Comparison of ENCODE assay signal across 19 cellular contexts in genomic region chr3:127677541-127678314, GRCh38. TPM values are rescaled to one million over a fixed set of nuclear protein-coding genes. Genes with fewer than 3 reads are reported as not detected.
A peak's percentile ranks its signal among the peaks of the same experiment; 100 is the strongest.
DNase-seq lines count a peak whose midpoint lies in the region; ATAC-seq and TF ChIP-seq lines count a peak whose summit lies in the region.
"Had no signal": no experiment of that assay in that cellular context is flagged by ENCODE, and none has a peak within 500 bp of the region (broad histone marks: within the 10 kb centered on the region; RNA-seq: fewer than 3 reads in every experiment).

No MANE protein-coding gene starts in this region.

- no peak overlapping the region for H3K4me3 Mint-ChIP-seq in WTC11
- H3K4me3 Mint-ChIP-seq: activated CD8-positive, alpha-beta T cell treated with anti-CD3 and anti-CD28 coated beads, Interleukin-2, amount 10 ng/mL, durations not matched to agents 7 days and 5 days; brain had no signal

- intact Hi-C loops in spleen (cut with DNase I; ENCODE audit: low total_unique reads): no loop called here

- peak overlapping the region in 7 of 8 donors; percentile 44 to 96 (median 65) for H3K27ac ChIP-seq in spleen
- H3K27ac ChIP-seq: C4-2B had no signal

- H3K9me3 ChIP-seq in spleen: no peaks in the 10 kb centered on the region

- no peaks in the 10 kb centered on the region for H3K36me3 Mint-ChIP-seq in WTC11
- H3K36me3 Mint-ChIP-seq: brain had no signal

- ATAC-seq in WTC11 (no peak), GM18498 (IDR thresholded peaks at IDR 0.05; ENCODE audit: unreplicated experiment) (no peak)
- ATAC-seq: activated CD8-positive, alpha-beta T cell treated with anti-CD3 and anti-CD28 coated beads, Interleukin-2, amount 10 ng/mL, durations not matched to agents 7 days and 5 days; esophagus mucosa; SK-N-SH treated with all-trans-retinoic acid at 6 μM for 48 hours had no signal

- 88 to 93% (median 90%) methylated on average over 5 to 17 of the region's 17 CpGs for whole genome bisulfite sequencing in spleen, 5 donors

- no peak overlapping the region for H3K27ac Mint-ChIP-seq in WTC11
- H3K27ac Mint-ChIP-seq: activated CD8-positive, alpha-beta T cell treated with anti-CD3 and anti-CD28 coated beads, Interleukin-2, amount 10 ng/mL, durations not matched to agents 7 days and 5 days had no signal

- H3K4me3 ChIP-seq in spleen: peak overlapping the region in 1 of 8 donors; percentile 46

- POLR2A ChIA-PET in WTC11 (lab: Charles Lee): no interaction called here

- H3K27me3 ChIP-seq in spleen (replicated peaks in 1 of 7): no peaks in the 10 kb centered on the region

- CTCF ChIA-PET in WTC11 (lab: Charles Lee): interaction anchor here (0.6 to 8.5 kb wide), 5 partner anchors 12 to 154 kb away, joined by 4 to 127 read pairs (median 25); no protein-coding TSS in a partner anchor

- H3K4me1 ChIP-seq in spleen: peaks cover 7 to 96% (median 35%) of the 10 kb centered on the region in 6 donors

- no peaks in the 10 kb centered on the region for H3K9me3 Mint-ChIP-seq in WTC11
- H3K9me3 Mint-ChIP-seq: brain had no signal

- TF ChIP-seq CTCF in WTC11 (IDR thresholded peaks at IDR 0.05) (no peak), spleen (IDR thresholded peaks at IDR 0.05 in 8 of 11, conservative IDR thresholded peaks at IDR 0.05 in 3 of 11) (no peak)

- H3K4me1 Mint-ChIP-seq in WTC11: peaks cover 19% of the 10 kb centered on the region

- peak; percentile 50 for DNase-seq in activated CD8-positive, alpha-beta memory T cell treated with anti-CD3 and anti-CD28 coated beads for 24 hours
- no peak for DNase-seq in activated CD8-positive, alpha-beta memory T cell treated with anti-CD3 and anti-CD28 coated beads, Interleukin-2, amount 50 U/mL, for 4 hours
- DNase-seq in WTC11 (ENCODE audit: low spot score) (peak; percentile 6), mesenteric fat pad (ENCODE audit: low spot score) (peak; percentile 72), spleen (peak; percentile 78), NCI-H1436 (lab: John Stamatoyannopoulos, UW) (no peak), NCI-H2171 (lab: John Stamatoyannopoulos, UW) (no peak)
- DNase-seq: activated CD8-positive, alpha-beta T cell treated with anti-CD3 and anti-CD28 coated beads, Interleukin-2, amount 10 ng/mL, durations not matched to agents 7 days and 5 days; activated gamma-delta T cell; DMS79 treated with DMSO at 0.1 percent for 48 hours; NCI-H526; OCI-M1; stimulated activated CD4-positive, alpha-beta T cell treated with anti-CD3 and anti-CD28 coated beads, Interleukin-12 subunit alpha, Interleukin-12 subunit beta, amount 100 ng/mL, for 4 hours; stimulated activated naive CD4-positive, alpha-beta T cell treated with Interleukin-2 at 50 U/mL for 16 hours had no signal

- peaks cover 0 to 83% (median 35%) of the 10 kb centered on the region in 6 donors for H3K36me3 ChIP-seq in spleen

- no peak for TF ChIP-seq POLR2A in spleen (IDR thresholded peaks at IDR 0.05)

- no peaks in the 10 kb centered on the region; the same call in none of the 2 replicates for H3K27me3 Mint-ChIP-seq in WTC11 (ENCODE audit: low read depth)

TF ChIP-seq in WTC11, 78 proteins besides CTCF, POLR2A, EP300 and RAD21:
- TF ChIP-seq CDX4 (CRISPR knock-in tag; IDR thresholded peaks at IDR 0.05; ENCODE audit: borderline replicate concordance) (no peak), GRHL2 (CRISPR knock-in tag; IDR thresholded peaks at IDR 0.05; ENCODE audit: insufficient replicate concordance, severe bottlenecking) (no peak), ZNF423 (CRISPR knock-in tag; IDR thresholded peaks at IDR 0.05) (no peak), E2F5 (CRISPR knock-in tag; IDR thresholded peaks at IDR 0.05) (no peak), ESRRA (CRISPR knock-in tag; IDR thresholded peaks at IDR 0.05; ENCODE audit: borderline replicate concordance) (no peak), MLX (CRISPR knock-in tag; IDR thresholded peaks at IDR 0.05) (no peak), PREB (CRISPR knock-in tag; IDR thresholded peaks at IDR 0.05; ENCODE audit: borderline replicate concordance) (no peak), CBFB (CRISPR knock-in tag; IDR thresholded peaks at IDR 0.05; ENCODE audit: low read depth) (no peak), ZNF121 (CRISPR knock-in tag; IDR thresholded peaks at IDR 0.05) (no peak), NR1H2 (CRISPR knock-in tag; IDR thresholded peaks at IDR 0.05) (no peak), SMAD4 (CRISPR knock-in tag; IDR thresholded peaks at IDR 0.05) (no peak)
- TF ChIP-seq, protein P1, sequence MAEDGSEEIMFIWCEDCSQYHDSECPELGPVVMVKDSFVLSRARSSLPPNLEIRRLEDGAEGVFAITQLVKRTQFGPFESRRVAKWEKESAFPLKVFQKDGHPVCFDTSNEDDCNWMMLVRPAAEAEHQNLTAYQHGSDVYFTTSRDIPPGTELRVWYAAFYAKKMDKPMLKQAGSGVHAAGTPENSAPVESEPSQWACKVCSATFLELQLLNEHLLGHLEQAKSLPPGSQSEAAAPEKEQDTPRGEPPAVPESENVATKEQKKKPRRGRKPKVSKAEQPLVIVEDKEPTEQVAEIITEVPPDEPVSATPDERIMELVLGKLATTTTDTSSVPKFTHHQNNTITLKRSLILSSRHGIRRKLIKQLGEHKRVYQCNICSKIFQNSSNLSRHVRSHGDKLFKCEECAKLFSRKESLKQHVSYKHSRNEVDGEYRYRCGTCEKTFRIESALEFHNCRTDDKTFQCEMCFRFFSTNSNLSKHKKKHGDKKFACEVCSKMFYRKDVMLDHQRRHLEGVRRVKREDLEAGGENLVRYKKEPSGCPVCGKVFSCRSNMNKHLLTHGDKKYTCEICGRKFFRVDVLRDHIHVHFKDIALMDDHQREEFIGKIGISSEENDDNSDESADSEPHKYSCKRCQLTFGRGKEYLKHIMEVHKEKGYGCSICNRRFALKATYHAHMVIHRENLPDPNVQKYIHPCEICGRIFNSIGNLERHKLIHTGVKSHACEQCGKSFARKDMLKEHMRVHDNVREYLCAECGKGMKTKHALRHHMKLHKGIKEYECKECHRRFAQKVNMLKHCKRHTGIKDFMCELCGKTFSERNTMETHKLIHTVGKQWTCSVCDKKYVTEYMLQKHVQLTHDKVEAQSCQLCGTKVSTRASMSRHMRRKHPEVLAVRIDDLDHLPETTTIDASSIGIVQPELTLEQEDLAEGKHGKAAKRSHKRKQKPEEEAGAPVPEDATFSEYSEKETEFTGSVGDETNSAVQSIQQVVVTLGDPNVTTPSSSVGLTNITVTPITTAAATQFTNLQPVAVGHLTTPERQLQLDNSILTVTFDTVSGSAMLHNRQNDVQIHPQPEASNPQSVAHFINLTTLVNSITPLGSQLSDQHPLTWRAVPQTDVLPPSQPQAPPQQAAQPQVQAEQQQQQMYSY (CRISPR knock-in tag; IDR thresholded peaks at IDR 0.05): no peak
- TF ChIP-seq, protein P2, sequence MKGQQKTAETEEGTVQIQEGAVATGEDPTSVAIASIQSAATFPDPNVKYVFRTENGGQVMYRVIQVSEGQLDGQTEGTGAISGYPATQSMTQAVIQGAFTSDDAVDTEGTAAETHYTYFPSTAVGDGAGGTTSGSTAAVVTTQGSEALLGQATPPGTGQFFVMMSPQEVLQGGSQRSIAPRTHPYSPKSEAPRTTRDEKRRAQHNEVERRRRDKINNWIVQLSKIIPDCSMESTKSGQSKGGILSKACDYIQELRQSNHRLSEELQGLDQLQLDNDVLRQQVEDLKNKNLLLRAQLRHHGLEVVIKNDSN (CRISPR knock-in tag; IDR thresholded peaks at IDR 0.05): no peak
- TF ChIP-seq, protein P3, sequence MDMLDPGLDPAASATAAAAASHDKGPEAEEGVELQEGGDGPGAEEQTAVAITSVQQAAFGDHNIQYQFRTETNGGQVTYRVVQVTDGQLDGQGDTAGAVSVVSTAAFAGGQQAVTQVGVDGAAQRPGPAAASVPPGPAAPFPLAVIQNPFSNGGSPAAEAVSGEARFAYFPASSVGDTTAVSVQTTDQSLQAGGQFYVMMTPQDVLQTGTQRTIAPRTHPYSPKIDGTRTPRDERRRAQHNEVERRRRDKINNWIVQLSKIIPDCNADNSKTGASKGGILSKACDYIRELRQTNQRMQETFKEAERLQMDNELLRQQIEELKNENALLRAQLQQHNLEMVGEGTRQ (CRISPR knock-in tag; IDR thresholded peaks at IDR 0.05): no peak
TF ChIP-seq in WTC11: peak in this region for 0.

RNA-seq across cellular contexts. Expression of gene ABTB1, which starts 5.0 kb away (rescaled TPM):
- total RNA-seq in WTC11 (2021): 9.3 to 12.5 TPM (median 9.9 TPM) in 3 replicates
- 34.8 TPM for total RNA-seq in mesenteric fat pad
- total RNA-seq in spleen: 100 to 1,000 TPM in 6 of 7 donors, 10 to 100 TPM in 1; 91.9 to 172 (median 152) TPM
- polyA plus RNA-seq in spleen: 100 to 1,000 TPM in 2 of 3 donors, 10 to 100 TPM in 1; 57.9 to 156 (median 138) TPM

RNA-seq across cellular contexts. Expression of gene PODXL2, which starts 48.7 kb away (rescaled TPM):
- total RNA-seq in WTC11 (2021) (33.6 to 38.8 TPM (median 37.8 TPM) in 3 replicates), mesenteric fat pad (2.5 TPM), spleen (1 to 10 TPM in 6 of 7 donors, under 1 TPM in 1; 0.77 to 3.1 (median 2.5) TPM)
- 1 to 10 TPM in 2 of 3 donors, under 1 TPM in 1; 0.87 to 2.7 (median 1.4) TPM for polyA plus RNA-seq in spleen

Comparison
In these comparisons a context has a peak if more than half of its experiments do, and no peak if none do; other contexts are left out.
1. DNase-seq: peak in activated CD8-positive, alpha-beta memory T cell treated with anti-CD3 and anti-CD28 coated beads for 24 hours (single experiment), WTC11 (single experiment), mesenteric fat pad (single experiment) and spleen (single experiment); none in activated CD8-positive, alpha-beta memory T cell treated with anti-CD3 and anti-CD28 coated beads, Interleukin-2, amount 50 U/mL, for 4 hours (single experiment), NCI-H1436 (single experiment) and NCI-H2171 (single experiment).